In the genomic region with DNA sequence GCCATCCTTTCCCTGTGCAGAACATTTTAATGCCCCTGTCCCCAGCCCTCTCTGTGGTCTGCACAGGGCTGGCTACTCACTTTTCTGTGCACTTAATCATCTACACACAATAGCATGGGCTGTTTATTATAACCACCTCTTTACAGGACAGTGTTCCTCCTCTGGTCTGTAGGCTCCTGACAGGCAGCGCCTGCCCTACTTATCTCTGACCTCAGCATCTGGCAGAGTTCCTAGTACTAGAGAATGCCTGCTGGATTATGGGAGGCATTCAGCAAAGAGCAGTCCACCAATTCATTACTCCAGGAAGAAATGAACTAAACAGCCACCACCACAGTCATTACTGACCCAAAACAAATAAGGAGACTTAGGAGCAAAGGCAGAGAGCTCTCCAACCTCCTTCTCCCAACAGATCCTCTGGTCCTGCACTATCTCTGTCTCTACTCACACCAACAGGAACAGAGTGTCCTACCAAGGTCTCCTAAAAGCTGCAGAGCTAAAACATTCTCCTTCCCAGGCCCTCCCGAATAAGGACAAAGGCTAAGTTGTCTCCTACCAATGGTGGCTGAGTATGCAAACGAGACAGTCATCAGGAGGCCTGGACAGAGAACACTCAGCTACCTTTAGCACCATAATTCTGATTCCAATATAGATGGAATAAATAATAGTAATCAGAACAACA, we compare ENCODE assay signal across 1 cellular context.
TF ChIP-seq lines count a peak whose summit lies in the region.

No MANE protein-coding gene starts in this region.

TF ChIP-seq in H1, 55 proteins besides CTCF, POLR2A, EP300 and RAD21 (continued from another document):
- TF ChIP-seq, protein P1, sequence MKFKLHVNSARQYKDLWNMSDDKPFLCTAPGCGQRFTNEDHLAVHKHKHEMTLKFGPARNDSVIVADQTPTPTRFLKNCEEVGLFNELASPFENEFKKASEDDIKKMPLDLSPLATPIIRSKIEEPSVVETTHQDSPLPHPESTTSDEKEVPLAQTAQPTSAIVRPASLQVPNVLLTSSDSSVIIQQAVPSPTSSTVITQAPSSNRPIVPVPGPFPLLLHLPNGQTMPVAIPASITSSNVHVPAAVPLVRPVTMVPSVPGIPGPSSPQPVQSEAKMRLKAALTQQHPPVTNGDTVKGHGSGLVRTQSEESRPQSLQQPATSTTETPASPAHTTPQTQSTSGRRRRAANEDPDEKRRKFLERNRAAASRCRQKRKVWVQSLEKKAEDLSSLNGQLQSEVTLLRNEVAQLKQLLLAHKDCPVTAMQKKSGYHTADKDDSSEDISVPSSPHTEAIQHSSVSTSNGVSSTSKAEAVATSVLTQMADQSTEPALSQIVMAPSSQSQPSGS (IDR thresholded peaks at IDR 0.05; ENCODE audit: low read length): no peak
- TF ChIP-seq JUN (IDR thresholded peaks at IDR 0.05; ENCODE audit: low read depth, low read length): no peak
- TF ChIP-seq CHD1 (IDR thresholded peaks at IDR 0.05; ENCODE audit: low read depth, low read length): no peak
- TF ChIP-seq HDAC6 (IDR thresholded peaks at IDR 0.05; ENCODE audit: low read depth, low read length): no peak
- no peak for TF ChIP-seq POLR2AphosphoS5 (IDR thresholded peaks at IDR 0.05; ENCODE audit: low read depth, low read length)
- no peak for TF ChIP-seq SP1 (IDR thresholded peaks at IDR 0.05; ENCODE audit: low read depth, low read length)
- TF ChIP-seq YY1 (IDR thresholded peaks at IDR 0.05; ENCODE audit: low read depth, low read length): no peak
- TF ChIP-seq CREB1 (IDR thresholded peaks at IDR 0.05): no peak
- no peak for TF ChIP-seq GTF2F1 (IDR thresholded peaks at IDR 0.05; ENCODE audit: borderline replicate concordance, low read depth, low read length)
- TF ChIP-seq POU5F1 (IDR thresholded peaks at IDR 0.05; ENCODE audit: low read depth, low read length): no peak
- TF ChIP-seq, protein P2, sequence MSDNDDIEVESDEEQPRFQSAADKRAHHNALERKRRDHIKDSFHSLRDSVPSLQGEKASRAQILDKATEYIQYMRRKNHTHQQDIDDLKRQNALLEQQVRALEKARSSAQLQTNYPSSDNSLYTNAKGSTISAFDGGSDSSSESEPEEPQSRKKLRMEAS (IDR thresholded peaks at IDR 0.05): no peak
- no peak for TF ChIP-seq RNF2 (IDR thresholded peaks at IDR 0.05; ENCODE audit: borderline replicate concordance, low read depth, low read length, missing control alignments, poor library complexity, severe bottlenecking)
